Comparison of ENCODE assay signal across 1 cellular context in genomic region chr11:60906132-60906972, GRCh38.
TF ChIP-seq lines count a peak whose summit lies in the region.

TSS of gene PRPF19 (minus strand) at chr11:60906585. CDS start at chr11:60906382, 203 bp downstream.

TF ChIP-seq in K562, 482 proteins besides CTCF, POLR2A, EP300 and RAD21 (continued from another document and continues in another):
- TF ChIP-seq MYNN (IDR thresholded peaks at IDR 0.05) (no peak), MYNN (CRISPR knock-in tag; IDR thresholded peaks at IDR 0.05) (no peak), ZNF668 (CRISPR knock-in tag; IDR thresholded peaks at IDR 0.05) (no peak), ZNF212 (CRISPR knock-in tag; IDR thresholded peaks at IDR 0.05) (no peak), ZNF589 (CRISPR knock-in tag; IDR thresholded peaks at IDR 0.05; ENCODE audit: low read depth) (no peak), EWSR1 (IDR thresholded peaks at IDR 0.05; ENCODE audit: borderline replicate concordance, low read depth, partially characterized antibody) (no peak), NFE2L1 (tag; IDR thresholded peaks at IDR 0.05; ENCODE audit: borderline replicate concordance, low read depth) (no peak), RFX7 (CRISPR knock-in tag; IDR thresholded peaks at IDR 0.05) (no peak), POU5F1 (IDR thresholded peaks at IDR 0.05; ENCODE audit: borderline replicate concordance, low read depth, low read length, partially characterized antibody) (no peak), E2F8 (IDR thresholded peaks at IDR 0.05; ENCODE audit: low read depth, partially characterized antibody) (peak; percentile 30), TBP (optimal IDR thresholded peaks at IDR 0.05; ENCODE audit: low read depth, low read length) (peak; percentile 83), ETS2 (tag; IDR thresholded peaks at IDR 0.05; ENCODE audit: borderline replicate concordance, poor library complexity, severe bottlenecking) (no peak), ZNF347 (CRISPR knock-in tag; IDR thresholded peaks at IDR 0.05; ENCODE audit: low read depth) (no peak), ETV1 (tag; conservative IDR thresholded peaks at IDR 0.05; ENCODE audit: low read depth) (peak; percentile 57), ZBTB43 (CRISPR knock-in tag; IDR thresholded peaks at IDR 0.05) (no peak), NUFIP1 (IDR thresholded peaks at IDR 0.05; ENCODE audit: partially characterized antibody) (no peak), EZH2 (IDR thresholded peaks at IDR 0.05; ENCODE audit: borderline replicate concordance, low read depth, low read length) (no peak), CC2D1A (IDR thresholded peaks at IDR 0.05) (no peak), SIRT6 (IDR thresholded peaks at IDR 0.05; ENCODE audit: low read depth, low read length) (no peak), ILK (tag; IDR thresholded peaks at IDR 0.05; ENCODE audit: borderline replicate concordance, low read depth) (no peak), NBN (IDR thresholded peaks at IDR 0.05; ENCODE audit: low read depth) (no peak), PRMT5 (CRISPR knock-in tag; IDR thresholded peaks at IDR 0.05) (no peak), MCM2 (IDR thresholded peaks at IDR 0.05; ENCODE audit: low read depth) (no peak), NRF1 (conservative IDR thresholded peaks at IDR 0.05 in 1 of 2, IDR thresholded peaks at IDR 0.05 in 1 of 2) (peak; percentile 67 to 69), PHF20 (IDR thresholded peaks at IDR 0.05; ENCODE audit: partially characterized antibody) (peak; percentile 54), RREB1 (CRISPR knock-in tag; IDR thresholded peaks at IDR 0.05) (no peak), SUPT5H (IDR thresholded peaks at IDR 0.05) (peak; percentile 94), RCOR1 (IDR thresholded peaks at IDR 0.05; ENCODE audit: borderline replicate concordance in 1 of 2, low read depth in 2 of 2, low read length in 2 of 2) (peak in 1 of 2 experiments; percentile 0; a peak in 2 of 4 replicates), ZNF696 (CRISPR knock-in tag; conservative IDR thresholded peaks at IDR 0.05) (no peak), SMAD3 (CRISPR knock-in tag; conservative IDR thresholded peaks at IDR 0.05) (no peak), FOXM1 (IDR thresholded peaks at IDR 0.05; ENCODE audit: low read depth) (no peak), FOXM1 (CRISPR knock-in tag; IDR thresholded peaks at IDR 0.05; ENCODE audit: low read depth) (no peak), RBFOX2 (IDR thresholded peaks at IDR 0.05; ENCODE audit: low read depth, low read length) (peak; percentile 100)
- TF ChIP-seq, protein P1, sequence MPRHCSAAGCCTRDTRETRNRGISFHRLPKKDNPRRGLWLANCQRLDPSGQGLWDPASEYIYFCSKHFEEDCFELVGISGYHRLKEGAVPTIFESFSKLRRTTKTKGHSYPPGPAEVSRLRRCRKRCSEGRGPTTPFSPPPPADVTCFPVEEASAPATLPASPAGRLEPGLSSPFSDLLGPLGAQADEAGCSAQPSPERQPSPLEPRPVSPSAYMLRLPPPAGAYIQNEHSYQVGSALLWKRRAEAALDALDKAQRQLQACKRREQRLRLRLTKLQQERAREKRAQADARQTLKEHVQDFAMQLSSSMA (CRISPR knock-in tag; IDR thresholded peaks at IDR 0.05): 0 out of 2 replicates have a peak, but pooled peaks have one; percentile 70
- TF ChIP-seq, protein P2, sequence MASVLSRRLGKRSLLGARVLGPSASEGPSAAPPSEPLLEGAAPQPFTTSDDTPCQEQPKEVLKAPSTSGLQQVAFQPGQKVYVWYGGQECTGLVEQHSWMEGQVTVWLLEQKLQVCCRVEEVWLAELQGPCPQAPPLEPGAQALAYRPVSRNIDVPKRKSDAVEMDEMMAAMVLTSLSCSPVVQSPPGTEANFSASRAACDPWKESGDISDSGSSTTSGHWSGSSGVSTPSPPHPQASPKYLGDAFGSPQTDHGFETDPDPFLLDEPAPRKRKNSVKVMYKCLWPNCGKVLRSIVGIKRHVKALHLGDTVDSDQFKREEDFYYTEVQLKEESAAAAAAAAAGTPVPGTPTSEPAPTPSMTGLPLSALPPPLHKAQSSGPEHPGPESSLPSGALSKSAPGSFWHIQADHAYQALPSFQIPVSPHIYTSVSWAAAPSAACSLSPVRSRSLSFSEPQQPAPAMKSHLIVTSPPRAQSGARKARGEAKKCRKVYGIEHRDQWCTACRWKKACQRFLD (CRISPR knock-in tag; IDR thresholded peaks at IDR 0.05): no peak
- TF ChIP-seq, protein P3, sequence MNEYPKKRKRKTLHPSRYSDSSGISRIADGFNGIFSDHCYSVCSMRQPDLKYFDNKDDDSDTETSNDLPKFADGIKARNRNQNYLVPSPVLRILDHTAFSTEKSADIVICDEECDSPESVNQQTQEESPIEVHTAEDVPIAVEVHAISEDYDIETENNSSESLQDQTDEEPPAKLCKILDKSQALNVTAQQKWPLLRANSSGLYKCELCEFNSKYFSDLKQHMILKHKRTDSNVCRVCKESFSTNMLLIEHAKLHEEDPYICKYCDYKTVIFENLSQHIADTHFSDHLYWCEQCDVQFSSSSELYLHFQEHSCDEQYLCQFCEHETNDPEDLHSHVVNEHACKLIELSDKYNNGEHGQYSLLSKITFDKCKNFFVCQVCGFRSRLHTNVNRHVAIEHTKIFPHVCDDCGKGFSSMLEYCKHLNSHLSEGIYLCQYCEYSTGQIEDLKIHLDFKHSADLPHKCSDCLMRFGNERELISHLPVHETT (CRISPR knock-in tag; conservative IDR thresholded peaks at IDR 0.05 in 1 of 2, IDR thresholded peaks at IDR 0.05 in 1 of 2): peak in 1 of 2 experiments; percentile 56; a peak in 1 of 4 replicates
- TF ChIP-seq, protein P4, sequence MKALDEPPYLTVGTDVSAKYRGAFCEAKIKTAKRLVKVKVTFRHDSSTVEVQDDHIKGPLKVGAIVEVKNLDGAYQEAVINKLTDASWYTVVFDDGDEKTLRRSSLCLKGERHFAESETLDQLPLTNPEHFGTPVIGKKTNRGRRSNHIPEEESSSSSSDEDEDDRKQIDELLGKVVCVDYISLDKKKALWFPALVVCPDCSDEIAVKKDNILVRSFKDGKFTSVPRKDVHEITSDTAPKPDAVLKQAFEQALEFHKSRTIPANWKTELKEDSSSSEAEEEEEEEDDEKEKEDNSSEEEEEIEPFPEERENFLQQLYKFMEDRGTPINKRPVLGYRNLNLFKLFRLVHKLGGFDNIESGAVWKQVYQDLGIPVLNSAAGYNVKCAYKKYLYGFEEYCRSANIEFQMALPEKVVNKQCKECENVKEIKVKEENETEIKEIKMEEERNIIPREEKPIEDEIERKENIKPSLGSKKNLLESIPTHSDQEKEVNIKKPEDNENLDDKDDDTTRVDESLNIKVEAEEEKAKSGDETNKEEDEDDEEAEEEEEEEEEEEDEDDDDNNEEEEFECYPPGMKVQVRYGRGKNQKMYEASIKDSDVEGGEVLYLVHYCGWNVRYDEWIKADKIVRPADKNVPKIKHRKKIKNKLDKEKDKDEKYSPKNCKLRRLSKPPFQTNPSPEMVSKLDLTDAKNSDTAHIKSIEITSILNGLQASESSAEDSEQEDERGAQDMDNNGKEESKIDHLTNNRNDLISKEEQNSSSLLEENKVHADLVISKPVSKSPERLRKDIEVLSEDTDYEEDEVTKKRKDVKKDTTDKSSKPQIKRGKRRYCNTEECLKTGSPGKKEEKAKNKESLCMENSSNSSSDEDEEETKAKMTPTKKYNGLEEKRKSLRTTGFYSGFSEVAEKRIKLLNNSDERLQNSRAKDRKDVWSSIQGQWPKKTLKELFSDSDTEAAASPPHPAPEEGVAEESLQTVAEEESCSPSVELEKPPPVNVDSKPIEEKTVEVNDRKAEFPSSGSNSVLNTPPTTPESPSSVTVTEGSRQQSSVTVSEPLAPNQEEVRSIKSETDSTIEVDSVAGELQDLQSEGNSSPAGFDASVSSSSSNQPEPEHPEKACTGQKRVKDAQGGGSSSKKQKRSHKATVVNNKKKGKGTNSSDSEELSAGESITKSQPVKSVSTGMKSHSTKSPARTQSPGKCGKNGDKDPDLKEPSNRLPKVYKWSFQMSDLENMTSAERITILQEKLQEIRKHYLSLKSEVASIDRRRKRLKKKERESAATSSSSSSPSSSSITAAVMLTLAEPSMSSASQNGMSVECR (CRISPR knock-in tag; IDR thresholded peaks at IDR 0.05): peak; percentile 92
- TF ChIP-seq, protein P5, sequence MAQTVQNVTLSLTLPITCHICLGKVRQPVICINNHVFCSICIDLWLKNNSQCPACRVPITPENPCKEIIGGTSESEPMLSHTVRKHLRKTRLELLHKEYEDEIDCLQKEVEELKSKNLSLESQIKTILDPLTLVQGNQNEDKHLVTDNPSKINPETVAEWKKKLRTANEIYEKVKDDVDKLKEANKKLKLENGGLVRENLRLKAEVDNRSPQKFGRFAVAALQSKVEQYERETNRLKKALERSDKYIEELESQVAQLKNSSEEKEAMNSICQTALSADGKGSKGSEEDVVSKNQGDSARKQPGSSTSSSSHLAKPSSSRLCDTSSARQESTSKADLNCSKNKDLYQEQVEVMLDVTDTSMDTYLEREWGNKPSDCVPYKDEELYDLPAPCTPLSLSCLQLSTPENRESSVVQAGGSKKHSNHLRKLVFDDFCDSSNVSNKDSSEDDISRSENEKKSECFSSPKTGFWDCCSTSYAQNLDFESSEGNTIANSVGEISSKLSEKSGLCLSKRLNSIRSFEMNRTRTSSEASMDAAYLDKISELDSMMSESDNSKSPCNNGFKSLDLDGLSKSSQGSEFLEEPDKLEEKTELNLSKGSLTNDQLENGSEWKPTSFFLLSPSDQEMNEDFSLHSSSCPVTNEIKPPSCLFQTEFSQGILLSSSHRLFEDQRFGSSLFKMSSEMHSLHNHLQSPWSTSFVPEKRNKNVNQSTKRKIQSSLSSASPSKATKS (CRISPR knock-in tag; IDR thresholded peaks at IDR 0.05): no peak
